In genomic region chr4:183011213-183011907, GRCh38 we compare ENCODE assay signal across 29 cellular contexts.
DNase-seq lines count a peak whose midpoint lies in the region; FAIRE-seq and TF ChIP-seq lines count a peak whose summit lies in the region.
"Had no signal": no experiment of that assay in that cellular context is flagged by ENCODE, and none has a peak within 500 bp of the region (broad histone marks: within the 10 kb centered on the region; RNA-seq: fewer than 3 reads in every experiment).

No MANE protein-coding gene starts in this region.

- no peaks in the 10 kb centered on the region for H3K4me1 ChIP-seq in mammary epithelial cell (ENCODE audit: insufficient read depth, low read length)
- H3K4me1 ChIP-seq: adrenal gland; BLaER1 treated with 17β-estradiol and CSF1 and Interleukin-3, amounts not matched to agents 10 nM and 100 nM; breast epithelium; esophagus squamous epithelium; upper lobe of left lung had no signal

- H3K4me1 Mint-ChIP-seq in MCF 10A (ENCODE audit: insufficient read depth, unreplicated experiment), result no peaks in the 10 kb centered on the region
- H3K4me1 Mint-ChIP-seq: IgD-negative memory B cell, natural killer cell had no signal

- H4K20me1 ChIP-seq in mammary epithelial cell (ENCODE audit: insufficient read depth, low read length), result no peaks in the 10 kb centered on the region
- H4K20me1 ChIP-seq: BLaER1 treated with 17β-estradiol and CSF1 and Interleukin-3, amounts not matched to agents 10 nM and 100 nM had no signal

- H3K36me3 ChIP-seq in mammary epithelial cell (ENCODE audit: insufficient read depth, low read length), result no peaks in the 10 kb centered on the region
- H3K36me3 ChIP-seq: adrenal gland; BLaER1 treated with 17β-estradiol and CSF1 and Interleukin-3, amounts not matched to agents 10 nM and 100 nM; breast epithelium; esophagus squamous epithelium; MG63; upper lobe of left lung had no signal

- no peaks in the 10 kb centered on the region for H3K9me3 Mint-ChIP-seq in MCF 10A (ENCODE audit: unreplicated experiment)
- H3K9me3 Mint-ChIP-seq: endodermal cell, HFFc6, natural killer cell had no signal

- H3K4me3 ChIP-seq in mammary epithelial cell (replicated peaks in 1 of 3; ENCODE audit: insufficient read depth in 1 of 3, low read depth in 2 of 3, low read length in 3 of 3), result no peak overlapping the region
- H3K4me3 ChIP-seq: adrenal gland; BLaER1 treated with 17β-estradiol and CSF1 and Interleukin-3, amounts not matched to agents 10 nM and 100 nM; breast epithelium; coronary artery; esophagus squamous epithelium; MG63; upper lobe of left lung had no signal

- H3K27ac Mint-ChIP-seq in MCF 10A (ENCODE audit: low read depth, unreplicated experiment), result no peak overlapping the region
- H3K27ac Mint-ChIP-seq: activated CD8-positive, alpha-beta T cell treated with anti-CD3 and anti-CD28 coated beads, Interleukin-2, amount 10 ng/mL, durations not matched to agents 7 days and 5 days; endodermal cell; HFFc6; natural killer cell had no signal

- no peak overlapping the region for H3K4me3 Mint-ChIP-seq in MCF 10A (ENCODE audit: unreplicated experiment)
- H3K4me3 Mint-ChIP-seq: activated CD8-positive, alpha-beta T cell treated with anti-CD3 and anti-CD28 coated beads, Interleukin-2, amount 10 ng/mL, durations not matched to agents 7 days and 5 days; endodermal cell; HFFc6; IgD-negative memory B cell; natural killer cell had no signal

- CTCF ChIA-PET in MCF 10A (lab: Yijun Ruan, JAX) (interaction anchor here (0.6 kb wide), 1 partner anchor 63 kb away, joined by 3 read pairs; no protein-coding TSS in a partner anchor), mammary epithelial cell (lab: Charles Lee; ENCODE audit: low non-redundant PET) (no interaction called here)

- H3K4me2 ChIP-seq in mammary epithelial cell (ENCODE audit: insufficient read depth, low read depth, low read length), result no peak overlapping the region
- H3K4me2 ChIP-seq: BLaER1 treated with 17β-estradiol and CSF1 and Interleukin-3, amounts not matched to agents 10 nM and 100 nM had no signal

- intact Hi-C loops in MCF 10A (cut with micrococcal nuclease), result no loop called here
- intact Hi-C loops in mammary epithelial cell (cut with micrococcal nuclease), result no loop called here
- intact Hi-C loops in head of caudate nucleus (cut with DNase I), result no loop called here

- H3K27ac ChIP-seq in mammary epithelial cell (ENCODE audit: insufficient read depth, low read depth, low read length), result no peak overlapping the region
- H3K27ac ChIP-seq: adrenal gland; BLaER1 treated with 17β-estradiol and CSF1 and Interleukin-3, amounts not matched to agents 10 nM and 100 nM; breast epithelium; coronary artery; esophagus squamous epithelium; upper lobe of left lung had no signal

- H3K9ac ChIP-seq in mammary epithelial cell (ENCODE audit: insufficient read depth, low read length), result no peak overlapping the region
- H3K9ac ChIP-seq: BLaER1 treated with 17β-estradiol and CSF1 and Interleukin-3, amounts not matched to agents 10 nM and 100 nM had no signal

- DNase-seq in MCF 10A (ENCODE audit: unreplicated experiment) (peak; percentile 4), mammary epithelial cell (no peak), SW480 (ENCODE audit: low spot score) (peak; percentile 42), head of caudate nucleus (peak in 29 of 42 donors; percentile 6 to 82 (median 39)), urothelium cell line (ENCODE audit: low spot score) (peak; percentile 18), mucosa of gallbladder (ENCODE audit: low spot score) (no peak), T-helper 2 cell (no peak), medulla oblongata (ENCODE audit: extremely low spot score) (no peak)
- DNase-seq: activated CD8-positive, alpha-beta T cell treated with anti-CD3 and anti-CD28 coated beads, Interleukin-2, amount 10 ng/mL, durations not matched to agents 7 days and 5 days; adrenal gland; endodermal cell; esophagus squamous epithelium; GDM1; glutamatergic neuron; HFFc6; left colon; MG63; natural killer cell; NCI-H1436 treated with DMSO at 0.1 percent for 48 hours; NCI-H2171; NCI-H526; stimulated activated CD8-positive, alpha-beta memory T cell treated with anti-CD3 and anti-CD28 coated beads, Interleukin-4, amount 100 ng/mL, for 48 hours; upper lobe of left lung had no signal

- dilution Hi-C loops in mammary epithelial cell (cut with HindIII; ENCODE audit: low sequenced_read_pairs), result no loop called here

- H3K79me2 ChIP-seq in mammary epithelial cell (ENCODE audit: insufficient read depth, low read length), result no peaks in the 10 kb centered on the region

- H3K27me3 Mint-ChIP-seq in MCF 10A (ENCODE audit: insufficient read depth, unreplicated experiment), result peaks cover 75% of the 10 kb centered on the region
- H3K27me3 Mint-ChIP-seq: IgD-negative memory B cell had no signal

- 78% methylated on average over 8 of the region's 8 CpGs for WGBS in mammary epithelial cell (ENCODE audit: low coverage, missing lambda C conversion rate)

- POLR2A ChIA-PET in MCF 10A (lab: Yijun Ruan, JAX), result no interaction called here

- peaks cover 21% of the 10 kb centered on the region for H3K27me3 ChIP-seq in mammary epithelial cell (ENCODE audit: insufficient read depth, low read length)
- H3K27me3 ChIP-seq: BLaER1 treated with 17β-estradiol and CSF1 and Interleukin-3, amounts not matched to agents 10 nM and 100 nM; MG63; upper lobe of left lung had no signal

- in situ Hi-C loops in mammary epithelial cell (cut with MboI; ENCODE audit: low sequenced_read_pairs in 2 of 2), result no loop called here

- no peaks in the 10 kb centered on the region for H3K9me3 ChIP-seq in mammary epithelial cell (replicated peaks; ENCODE audit: insufficient read depth, low read length)
- H3K9me3 ChIP-seq: adrenal gland, breast epithelium, esophagus squamous epithelium, MG63, upper lobe of left lung had no signal

- no peak overlapping the region for H2AFZ ChIP-seq in mammary epithelial cell (ENCODE audit: low read depth, low read length)

- BruUV-seq in MCF 10A (replicated peaks; lab: Mats Ljungman, UMichigan), result no TSS peak
- no TSS peak for BruUV-seq in mammary epithelial cell (replicated peaks; lab: Mats Ljungman, UMichigan)

- FAIRE-seq in urothelium cell line (lab: Jason Lieb, UNC), result no peak
- FAIRE-seq: A204.1, D721Med had no signal

- no peak for TF ChIP-seq CTCF in MCF 10A (IDR thresholded peaks at IDR 0.05; ENCODE audit: unreplicated experiment)
- no peak for TF ChIP-seq CTCF in mammary epithelial cell (conservative IDR thresholded peaks at IDR 0.05 in 1 of 2, IDR thresholded peaks at IDR 0.05 in 1 of 2; ENCODE audit: extremely low read depth in 1 of 2, insufficient read depth in 1 of 2, low read depth in 1 of 2, low read length in 2 of 2)

- H3K36me3 Mint-ChIP-seq in MCF 10A (ENCODE audit: insufficient read depth, unreplicated experiment), result no peaks in the 10 kb centered on the region
- H3K36me3 Mint-ChIP-seq: IgD-negative memory B cell, natural killer cell had no signal

Comparison
In these comparisons a context has a peak if more than half of its experiments do, and no peak if none do; other contexts are left out.
1. DNase-seq: peak in MCF 10A (single experiment), SW480 (single experiment), head of caudate nucleus (29 of 42) and urothelium cell line (single experiment); none in mammary epithelial cell (single experiment), mucosa of gallbladder (single experiment), T-helper 2 cell (0 of 5) and medulla oblongata (single experiment).